1 cellular context compared by ENCODE assay signal in the genomic region with DNA sequence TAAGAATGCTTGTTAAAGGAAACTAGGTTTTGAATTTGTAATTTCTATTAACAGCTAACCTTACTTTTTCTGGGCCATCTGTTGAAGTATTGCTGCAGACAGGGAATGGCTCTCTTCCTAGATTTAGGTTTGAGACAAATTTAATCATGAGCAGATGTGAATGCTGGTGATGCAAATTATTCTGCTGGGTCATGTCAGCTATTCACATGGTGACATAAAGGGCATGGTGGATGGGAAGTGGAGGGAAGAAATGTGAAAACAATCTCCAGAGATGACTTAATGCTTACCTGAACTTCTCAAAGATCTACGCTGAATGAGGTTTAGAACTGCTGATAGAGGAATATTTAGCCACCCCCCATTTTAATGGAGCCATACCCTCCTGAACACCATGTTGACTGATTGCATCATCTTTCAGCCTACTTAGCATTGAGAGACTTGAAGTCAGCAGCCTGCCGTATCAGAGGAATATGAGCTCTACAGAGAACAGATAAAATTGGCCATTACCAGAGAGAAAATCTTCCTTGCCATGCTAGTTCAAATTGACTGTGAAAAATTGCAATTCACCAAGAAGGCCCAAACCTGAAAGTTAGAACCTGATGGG.
A peak's percentile ranks its signal among the peaks of the same experiment; 100 is the strongest.
TF ChIP-seq lines count a peak whose summit lies in the region.

No MANE protein-coding gene starts in this region.

TF ChIP-seq in HEK293, 187 proteins besides CTCF, POLR2A, EP300 and RAD21 (continued from another document and continues in another):
- TF ChIP-seq PRDM10 (tag by site-specific recombination; IDR thresholded peaks at IDR 0.05) (peak; percentile 66), ZSCAN30 (tag by site-specific recombination; IDR thresholded peaks at IDR 0.05) (no peak), ZNF354C (tag by site-specific recombination; IDR thresholded peaks at IDR 0.05; ENCODE audit: borderline replicate concordance, low read depth) (no peak), ZNF184 (tag by site-specific recombination; IDR thresholded peaks at IDR 0.05) (no peak), ZNF777 (tag by site-specific recombination; IDR thresholded peaks at IDR 0.05; ENCODE audit: borderline replicate concordance) (no peak), ZXDB (tag by site-specific recombination; IDR thresholded peaks at IDR 0.05) (no peak), ZNF341 (tag by site-specific recombination; IDR thresholded peaks at IDR 0.05; ENCODE audit: low read depth) (no peak), ZNF112 (tag by site-specific recombination; IDR thresholded peaks at IDR 0.05) (no peak), REPIN1 (tag by site-specific recombination; IDR thresholded peaks at IDR 0.05; ENCODE audit: low read depth) (no peak), ZBTB17 (tag by site-specific recombination; IDR thresholded peaks at IDR 0.05) (no peak), ZNF366 (tag by site-specific recombination; conservative IDR thresholded peaks at IDR 0.05) (no peak), MEIS1 (CRISPR knock-in tag; IDR thresholded peaks at IDR 0.05; ENCODE audit: borderline replicate concordance) (no peak), ZNF211 (tag by site-specific recombination; IDR thresholded peaks at IDR 0.05; ENCODE audit: low read depth) (no peak), ZNF792 (tag by site-specific recombination; IDR thresholded peaks at IDR 0.05) (no peak), ZNF747 (tag by site-specific recombination; IDR thresholded peaks at IDR 0.05) (no peak), ZNF248 (tag by site-specific recombination; IDR thresholded peaks at IDR 0.05) (no peak), ZNF16 (tag by site-specific recombination; IDR thresholded peaks at IDR 0.05; ENCODE audit: low read depth) (no peak), ZNF140 (tag by site-specific recombination; IDR thresholded peaks at IDR 0.05) (no peak), OVOL3 (tag by site-specific recombination; IDR thresholded peaks at IDR 0.05) (no peak), ZNF23 (tag by site-specific recombination; IDR thresholded peaks at IDR 0.05; ENCODE audit: borderline replicate concordance) (no peak), ZNF558 (tag by site-specific recombination; IDR thresholded peaks at IDR 0.05) (no peak), GLIS2 (tag by site-specific recombination; IDR thresholded peaks at IDR 0.05) (no peak), ZNF335 (tag by site-specific recombination; conservative IDR thresholded peaks at IDR 0.05) (0 out of 2 replicates have a peak, but pooled peaks have one; percentile 20), TRIM28 (IDR thresholded peaks at IDR 0.05; ENCODE audit: borderline replicate concordance, low read length) (no peak; the same call in 1 of the 2 replicates), ZNF791 (tag by site-specific recombination; IDR thresholded peaks at IDR 0.05) (no peak), ZBTB48 (tag by site-specific recombination; IDR thresholded peaks at IDR 0.05) (no peak), ZBTB8A (tag by site-specific recombination; IDR thresholded peaks at IDR 0.05) (no peak), KLF9 (tag by site-specific recombination; IDR thresholded peaks at IDR 0.05; ENCODE audit: low read depth) (no peak)
- TF ChIP-seq, protein P1, sequence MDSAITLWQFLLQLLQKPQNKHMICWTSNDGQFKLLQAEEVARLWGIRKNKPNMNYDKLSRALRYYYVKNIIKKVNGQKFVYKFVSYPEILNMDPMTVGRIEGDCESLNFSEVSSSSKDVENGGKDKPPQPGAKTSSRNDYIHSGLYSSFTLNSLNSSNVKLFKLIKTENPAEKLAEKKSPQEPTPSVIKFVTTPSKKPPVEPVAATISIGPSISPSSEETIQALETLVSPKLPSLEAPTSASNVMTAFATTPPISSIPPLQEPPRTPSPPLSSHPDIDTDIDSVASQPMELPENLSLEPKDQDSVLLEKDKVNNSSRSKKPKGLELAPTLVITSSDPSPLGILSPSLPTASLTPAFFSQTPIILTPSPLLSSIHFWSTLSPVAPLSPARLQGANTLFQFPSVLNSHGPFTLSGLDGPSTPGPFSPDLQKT (IDR thresholded peaks at IDR 0.05; ENCODE audit: borderline replicate concordance, low read depth, low read length), result no peak
- TF ChIP-seq, protein P2, sequence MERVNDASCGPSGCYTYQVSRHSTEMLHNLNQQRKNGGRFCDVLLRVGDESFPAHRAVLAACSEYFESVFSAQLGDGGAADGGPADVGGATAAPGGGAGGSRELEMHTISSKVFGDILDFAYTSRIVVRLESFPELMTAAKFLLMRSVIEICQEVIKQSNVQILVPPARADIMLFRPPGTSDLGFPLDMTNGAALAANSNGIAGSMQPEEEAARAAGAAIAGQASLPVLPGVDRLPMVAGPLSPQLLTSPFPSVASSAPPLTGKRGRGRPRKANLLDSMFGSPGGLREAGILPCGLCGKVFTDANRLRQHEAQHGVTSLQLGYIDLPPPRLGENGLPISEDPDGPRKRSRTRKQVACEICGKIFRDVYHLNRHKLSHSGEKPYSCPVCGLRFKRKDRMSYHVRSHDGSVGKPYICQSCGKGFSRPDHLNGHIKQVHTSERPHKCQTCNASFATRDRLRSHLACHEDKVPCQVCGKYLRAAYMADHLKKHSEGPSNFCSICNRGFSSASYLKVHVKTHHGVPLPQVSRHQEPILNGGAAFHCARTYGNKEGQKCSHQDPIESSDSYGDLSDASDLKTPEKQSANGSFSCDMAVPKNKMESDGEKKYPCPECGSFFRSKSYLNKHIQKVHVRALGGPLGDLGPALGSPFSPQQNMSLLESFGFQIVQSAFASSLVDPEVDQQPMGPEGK (tag by site-specific recombination; IDR thresholded peaks at IDR 0.05), result no peak
- TF ChIP-seq, protein P3, sequence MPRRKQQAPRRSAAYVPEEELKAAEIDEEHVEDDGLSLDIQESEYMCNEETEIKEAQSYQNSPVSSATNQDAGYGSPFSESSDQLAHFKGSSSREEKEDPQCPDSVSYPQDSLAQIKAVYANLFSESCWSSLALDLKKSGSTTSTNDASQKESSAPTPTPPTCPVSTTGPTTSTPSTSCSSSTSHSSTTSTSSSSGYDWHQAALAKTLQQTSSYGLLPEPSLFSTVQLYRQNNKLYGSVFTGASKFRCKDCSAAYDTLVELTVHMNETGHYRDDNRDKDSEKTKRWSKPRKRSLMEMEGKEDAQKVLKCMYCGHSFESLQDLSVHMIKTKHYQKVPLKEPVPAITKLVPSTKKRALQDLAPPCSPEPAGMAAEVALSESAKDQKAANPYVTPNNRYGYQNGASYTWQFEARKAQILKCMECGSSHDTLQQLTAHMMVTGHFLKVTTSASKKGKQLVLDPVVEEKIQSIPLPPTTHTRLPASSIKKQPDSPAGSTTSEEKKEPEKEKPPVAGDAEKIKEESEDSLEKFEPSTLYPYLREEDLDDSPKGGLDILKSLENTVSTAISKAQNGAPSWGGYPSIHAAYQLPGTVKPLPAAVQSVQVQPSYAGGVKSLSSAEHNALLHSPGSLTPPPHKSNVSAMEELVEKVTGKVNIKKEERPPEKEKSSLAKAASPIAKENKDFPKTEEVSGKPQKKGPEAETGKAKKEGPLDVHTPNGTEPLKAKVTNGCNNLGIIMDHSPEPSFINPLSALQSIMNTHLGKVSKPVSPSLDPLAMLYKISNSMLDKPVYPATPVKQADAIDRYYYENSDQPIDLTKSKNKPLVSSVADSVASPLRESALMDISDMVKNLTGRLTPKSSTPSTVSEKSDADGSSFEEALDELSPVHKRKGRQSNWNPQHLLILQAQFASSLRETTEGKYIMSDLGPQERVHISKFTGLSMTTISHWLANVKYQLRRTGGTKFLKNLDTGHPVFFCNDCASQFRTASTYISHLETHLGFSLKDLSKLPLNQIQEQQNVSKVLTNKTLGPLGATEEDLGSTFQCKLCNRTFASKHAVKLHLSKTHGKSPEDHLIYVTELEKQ (tag by site-specific recombination; IDR thresholded peaks at IDR 0.05; ENCODE audit: borderline replicate concordance), result no peak
- TF ChIP-seq, protein P4, sequence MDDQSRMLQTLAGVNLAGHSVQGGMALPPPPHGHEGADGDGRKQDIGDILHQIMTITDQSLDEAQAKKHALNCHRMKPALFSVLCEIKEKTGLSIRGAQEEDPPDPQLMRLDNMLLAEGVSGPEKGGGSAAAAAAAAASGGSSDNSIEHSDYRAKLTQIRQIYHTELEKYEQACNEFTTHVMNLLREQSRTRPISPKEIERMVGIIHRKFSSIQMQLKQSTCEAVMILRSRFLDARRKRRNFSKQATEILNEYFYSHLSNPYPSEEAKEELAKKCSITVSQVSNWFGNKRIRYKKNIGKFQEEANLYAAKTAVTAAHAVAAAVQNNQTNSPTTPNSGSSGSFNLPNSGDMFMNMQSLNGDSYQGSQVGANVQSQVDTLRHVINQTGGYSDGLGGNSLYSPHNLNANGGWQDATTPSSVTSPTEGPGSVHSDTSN (CRISPR knock-in tag; IDR thresholded peaks at IDR 0.05), result no peak
- TF ChIP-seq, protein P5, sequence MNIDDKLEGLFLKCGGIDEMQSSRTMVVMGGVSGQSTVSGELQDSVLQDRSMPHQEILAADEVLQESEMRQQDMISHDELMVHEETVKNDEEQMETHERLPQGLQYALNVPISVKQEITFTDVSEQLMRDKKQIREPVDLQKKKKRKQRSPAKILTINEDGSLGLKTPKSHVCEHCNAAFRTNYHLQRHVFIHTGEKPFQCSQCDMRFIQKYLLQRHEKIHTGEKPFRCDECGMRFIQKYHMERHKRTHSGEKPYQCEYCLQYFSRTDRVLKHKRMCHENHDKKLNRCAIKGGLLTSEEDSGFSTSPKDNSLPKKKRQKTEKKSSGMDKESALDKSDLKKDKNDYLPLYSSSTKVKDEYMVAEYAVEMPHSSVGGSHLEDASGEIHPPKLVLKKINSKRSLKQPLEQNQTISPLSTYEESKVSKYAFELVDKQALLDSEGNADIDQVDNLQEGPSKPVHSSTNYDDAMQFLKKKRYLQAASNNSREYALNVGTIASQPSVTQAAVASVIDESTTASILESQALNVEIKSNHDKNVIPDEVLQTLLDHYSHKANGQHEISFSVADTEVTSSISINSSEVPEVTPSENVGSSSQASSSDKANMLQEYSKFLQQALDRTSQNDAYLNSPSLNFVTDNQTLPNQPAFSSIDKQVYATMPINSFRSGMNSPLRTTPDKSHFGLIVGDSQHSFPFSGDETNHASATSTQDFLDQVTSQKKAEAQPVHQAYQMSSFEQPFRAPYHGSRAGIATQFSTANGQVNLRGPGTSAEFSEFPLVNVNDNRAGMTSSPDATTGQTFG (tag by site-specific recombination; IDR thresholded peaks at IDR 0.05; ENCODE audit: borderline replicate concordance), result no peak
- TF ChIP-seq, protein P6, sequence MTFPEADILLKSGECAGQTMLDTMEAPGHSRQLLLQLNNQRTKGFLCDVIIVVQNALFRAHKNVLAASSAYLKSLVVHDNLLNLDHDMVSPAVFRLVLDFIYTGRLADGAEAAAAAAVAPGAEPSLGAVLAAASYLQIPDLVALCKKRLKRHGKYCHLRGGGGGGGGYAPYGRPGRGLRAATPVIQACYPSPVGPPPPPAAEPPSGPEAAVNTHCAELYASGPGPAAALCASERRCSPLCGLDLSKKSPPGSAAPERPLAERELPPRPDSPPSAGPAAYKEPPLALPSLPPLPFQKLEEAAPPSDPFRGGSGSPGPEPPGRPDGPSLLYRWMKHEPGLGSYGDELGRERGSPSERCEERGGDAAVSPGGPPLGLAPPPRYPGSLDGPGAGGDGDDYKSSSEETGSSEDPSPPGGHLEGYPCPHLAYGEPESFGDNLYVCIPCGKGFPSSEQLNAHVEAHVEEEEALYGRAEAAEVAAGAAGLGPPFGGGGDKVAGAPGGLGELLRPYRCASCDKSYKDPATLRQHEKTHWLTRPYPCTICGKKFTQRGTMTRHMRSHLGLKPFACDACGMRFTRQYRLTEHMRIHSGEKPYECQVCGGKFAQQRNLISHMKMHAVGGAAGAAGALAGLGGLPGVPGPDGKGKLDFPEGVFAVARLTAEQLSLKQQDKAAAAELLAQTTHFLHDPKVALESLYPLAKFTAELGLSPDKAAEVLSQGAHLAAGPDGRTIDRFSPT (tag by site-specific recombination; IDR thresholded peaks at IDR 0.05), result no peak
- TF ChIP-seq, protein P7, sequence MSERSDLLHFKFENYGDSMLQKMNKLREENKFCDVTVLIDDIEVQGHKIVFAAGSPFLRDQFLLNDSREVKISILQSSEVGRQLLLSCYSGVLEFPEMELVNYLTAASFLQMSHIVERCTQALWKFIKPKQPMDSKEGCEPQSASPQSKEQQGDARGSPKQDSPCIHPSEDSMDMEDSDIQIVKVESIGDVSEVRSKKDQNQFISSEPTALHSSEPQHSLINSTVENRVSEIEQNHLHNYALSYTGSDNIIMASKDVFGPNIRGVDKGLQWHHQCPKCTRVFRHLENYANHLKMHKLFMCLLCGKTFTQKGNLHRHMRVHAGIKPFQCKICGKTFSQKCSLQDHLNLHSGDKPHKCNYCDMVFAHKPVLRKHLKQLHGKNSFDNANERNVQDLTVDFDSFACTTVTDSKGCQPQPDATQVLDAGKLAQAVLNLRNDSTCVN (tag by site-specific recombination; optimal IDR thresholded peaks at IDR 0.05), result no peak
- TF ChIP-seq, protein P8, sequence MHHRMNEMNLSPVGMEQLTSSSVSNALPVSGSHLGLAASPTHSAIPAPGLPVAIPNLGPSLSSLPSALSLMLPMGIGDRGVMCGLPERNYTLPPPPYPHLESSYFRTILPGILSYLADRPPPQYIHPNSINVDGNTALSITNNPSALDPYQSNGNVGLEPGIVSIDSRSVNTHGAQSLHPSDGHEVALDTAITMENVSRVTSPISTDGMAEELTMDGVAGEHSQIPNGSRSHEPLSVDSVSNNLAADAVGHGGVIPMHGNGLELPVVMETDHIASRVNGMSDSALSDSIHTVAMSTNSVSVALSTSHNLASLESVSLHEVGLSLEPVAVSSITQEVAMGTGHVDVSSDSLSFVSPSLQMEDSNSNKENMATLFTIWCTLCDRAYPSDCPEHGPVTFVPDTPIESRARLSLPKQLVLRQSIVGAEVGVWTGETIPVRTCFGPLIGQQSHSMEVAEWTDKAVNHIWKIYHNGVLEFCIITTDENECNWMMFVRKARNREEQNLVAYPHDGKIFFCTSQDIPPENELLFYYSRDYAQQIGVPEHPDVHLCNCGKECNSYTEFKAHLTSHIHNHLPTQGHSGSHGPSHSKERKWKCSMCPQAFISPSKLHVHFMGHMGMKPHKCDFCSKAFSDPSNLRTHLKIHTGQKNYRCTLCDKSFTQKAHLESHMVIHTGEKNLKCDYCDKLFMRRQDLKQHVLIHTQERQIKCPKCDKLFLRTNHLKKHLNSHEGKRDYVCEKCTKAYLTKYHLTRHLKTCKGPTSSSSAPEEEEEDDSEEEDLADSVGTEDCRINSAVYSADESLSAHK (tag by site-specific recombination; IDR thresholded peaks at IDR 0.05), result no peak
